Comparison of ENCODE assay signal across 7 cellular contexts in genomic region chr17:68259586-68259985, GRCh38. TPM values are rescaled to one million over a fixed set of nuclear protein-coding genes. Genes with fewer than 3 reads are reported as not detected.
A peak's percentile ranks its signal among the peaks of the same experiment; 100 is the strongest.
DNase-seq lines count a peak whose midpoint lies in the region; ATAC-seq, FAIRE-seq and TF ChIP-seq lines count a peak whose summit lies in the region.
"Not testable (repeated sequence)": the region's sequence is repeated elsewhere in the genome, so short reads cannot be mapped to it uniquely, and the experiment has no call there.

No MANE protein-coding gene starts in this region.

- not testable (repeated sequence) for TF ChIP-seq CTCF in Panc1 (IDR thresholded peaks at IDR 0.05); chondrocyte (IDR thresholded peaks at IDR 0.05); keratinocyte (optimal IDR thresholded peaks at IDR 0.05 in 1 of 3, IDR thresholded peaks at IDR 0.05 in 1 of 3, conservative IDR thresholded peaks at IDR 0.05 in 1 of 3; ENCODE audit: extremely low read depth in 1 of 3, insufficient read depth in 2 of 3, low read length in 3 of 3); gastrocnemius medialis (IDR thresholded peaks at IDR 0.05 in 4 of 5, conservative IDR thresholded peaks at IDR 0.05 in 1 of 5)

- BruUV-seq in Panc1 (replicated peaks; lab: Mats Ljungman, UMichigan): not testable (repeated sequence)

- not testable (repeated sequence) for H3K9me3 ChIP-seq in Panc1 (ENCODE audit: control insufficient read depth, insufficient read depth, low read depth, low read length); keratinocyte (ENCODE audit: control insufficient read depth, low read depth, low read length); gastrocnemius medialis

- POLR2A ChIA-PET in Panc1 (lab: Charles Lee): not testable (repeated sequence)

- not testable (repeated sequence) for H3K36me3 ChIP-seq in Panc1 (ENCODE audit: control insufficient read depth, insufficient read depth, low read length); keratinocyte (ENCODE audit: control insufficient read depth in 2 of 2, extremely low read depth in 1 of 2, insufficient read depth in 2 of 2, low read length in 2 of 2)
- H3K36me3 ChIP-seq in gastrocnemius medialis: peaks cover 0 to 21% of the 10 kb centered on the region in 2 donors

- CTCF ChIA-PET in Panc1 (lab: Charles Lee): not testable (repeated sequence)
- CTCF ChIA-PET in activated CD8-positive, alpha-beta memory T cell treated with anti-CD3 and anti-CD28 coated beads, Interleukin-2, amount 10 ng/mL, durations not matched to agents 7 days and 5 days (lab: Charles Lee): interaction anchor here (0.9 to 2.2 kb wide), 10 partner anchors 12 to 206 kb away, joined by 3 to 9 read pairs (median 4); partner anchors contain the start of gene AMZ2

- H3K27ac ChIP-seq in Panc1 (ENCODE audit: low read length) (0 out of 2 replicates have a peak overlapping the region, but pooled peaks have one; percentile 17), gastrocnemius medialis (peak overlapping the region; percentile 50 to 89 (median 74))
- not testable (repeated sequence) for H3K27ac ChIP-seq in keratinocyte (ENCODE audit: control insufficient read depth, insufficient read depth, low read length)

- not testable (repeated sequence) for ATAC-seq in Panc1; activated CD8-positive, alpha-beta memory T cell treated with anti-CD3 and anti-CD28 coated beads, Interleukin-2, amount 10 ng/mL, durations not matched to agents 7 days and 5 days
- ATAC-seq in gastrocnemius medialis: peak; percentile 22 to 39

- H3K4me1 Mint-ChIP-seq in activated CD8-positive, alpha-beta memory T cell treated with anti-CD3 and anti-CD28 coated beads, Interleukin-2, amount 10 ng/mL, durations not matched to agents 7 days and 5 days: peaks cover 78% of the 10 kb centered on the region
- H3K4me1 Mint-ChIP-seq in chondrocyte (ENCODE audit: low read depth): peaks cover 27% of the 10 kb centered on the region

- intact Hi-C loops in Panc1 (cut with micrococcal nuclease; ENCODE audit: unreplicated experiment); gastrocnemius medialis (cut with DNase I; ENCODE audit: low total_unique reads): not testable (repeated sequence)

- H4K20me1 ChIP-seq in keratinocyte (ENCODE audit: control insufficient read depth, extremely low read depth, insufficient read depth, low read length): not testable (repeated sequence)

- peak overlapping the region; percentile 90 for H3K27ac Mint-ChIP-seq in activated CD8-positive, alpha-beta memory T cell treated with anti-CD3 and anti-CD28 coated beads, Interleukin-2, amount 10 ng/mL, durations not matched to agents 7 days and 5 days
- peak overlapping the region; percentile 49 for H3K27ac Mint-ChIP-seq in chondrocyte (ENCODE audit: unreplicated experiment)

- peak overlapping the region; percentile 46 for H3K4me3 ChIP-seq in Jurkat, Clone E6-1 (ENCODE audit: low read length)
- H3K4me3 ChIP-seq in Panc1 (ENCODE audit: low read depth in 2 of 2, low read length in 2 of 2) (peak overlapping the region in 1 of 2 experiments; percentile 9; a peak in 2 of 4 replicates), keratinocyte (ENCODE audit: control insufficient read depth in 2 of 3, extremely low read depth in 1 of 3, insufficient read depth in 2 of 3, low read depth in 1 of 3, low read length in 3 of 3) (peak overlapping the region in 1 of 3 experiments; percentile 33), gastrocnemius medialis (peak overlapping the region in 2 of 4 donors; percentile 20 to 31)

- H3K9me3 Mint-ChIP-seq in activated CD8-positive, alpha-beta memory T cell treated with anti-CD3 and anti-CD28 coated beads, Interleukin-2, amount 10 ng/mL, durations not matched to agents 7 days and 5 days (ENCODE audit: low read depth); chondrocyte (ENCODE audit: low read depth): not testable (repeated sequence)

- in situ Hi-C loops in Panc1 (cut with HindIII; ENCODE audit: low pct_unique_long_range_greater_than_20kb, low sequenced_read_pairs): not testable (repeated sequence)
- in situ Hi-C loops in gastrocnemius medialis (cut with MboI; ENCODE audit: low sequenced_read_pairs in 4 of 4): loop anchor here in 1 of 4 donors (25.0 kb wide), 1 partner anchor 503 kb away; no protein-coding TSS in a partner anchor

- not testable (repeated sequence) for H3K27me3 Mint-ChIP-seq in activated CD8-positive, alpha-beta memory T cell treated with anti-CD3 and anti-CD28 coated beads, Interleukin-2, amount 10 ng/mL, durations not matched to agents 7 days and 5 days; chondrocyte (ENCODE audit: low read depth)

- TF ChIP-seq POLR2A in gastrocnemius medialis (IDR thresholded peaks at IDR 0.05): not testable (repeated sequence)

- H3K27me3 ChIP-seq in Panc1 (ENCODE audit: control insufficient read depth, insufficient read depth, low read length); keratinocyte (ENCODE audit: control insufficient read depth, extremely low read depth, insufficient read depth, low read length); gastrocnemius medialis: not testable (repeated sequence)

- H3K36me3 Mint-ChIP-seq in activated CD8-positive, alpha-beta memory T cell treated with anti-CD3 and anti-CD28 coated beads, Interleukin-2, amount 10 ng/mL, durations not matched to agents 7 days and 5 days: peaks cover 37% of the 10 kb centered on the region
- H3K36me3 Mint-ChIP-seq in chondrocyte (ENCODE audit: low read depth): peaks cover 13% of the 10 kb centered on the region

- H3K9me1 ChIP-seq in keratinocyte (ENCODE audit: control insufficient read depth, extremely low read depth, insufficient read depth, low read length): not testable (repeated sequence)

- peak overlapping the region; percentile 60 for H3K4me2 ChIP-seq in keratinocyte (ENCODE audit: control insufficient read depth, extremely low read depth, insufficient read depth, low read depth, low read length)

- H3K9ac ChIP-seq in keratinocyte (ENCODE audit: control insufficient read depth, extremely low read depth, insufficient read depth, low read length): not testable (repeated sequence)

- dilution Hi-C loops in keratinocyte (cut with MboI; ENCODE audit: extremely low pct_ligation_motif_present, low sequenced_read_pairs): not testable (repeated sequence)

- H3K4me1 ChIP-seq in Panc1 (ENCODE audit: control insufficient read depth, insufficient read depth, low read length); keratinocyte (ENCODE audit: control insufficient read depth, extremely low read depth, insufficient read depth, low read length): not testable (repeated sequence)
- peaks cover 5 to 11% of the 10 kb centered on the region in 2 donors for H3K4me1 ChIP-seq in gastrocnemius medialis

- H3K79me2 ChIP-seq in keratinocyte (ENCODE audit: control insufficient read depth, insufficient read depth, low read length): not testable (repeated sequence)

- peak overlapping the region; percentile 64 for H3K4me3 Mint-ChIP-seq in activated CD8-positive, alpha-beta memory T cell treated with anti-CD3 and anti-CD28 coated beads, Interleukin-2, amount 10 ng/mL, durations not matched to agents 7 days and 5 days
- peak overlapping the region; percentile 61 for H3K4me3 Mint-ChIP-seq in chondrocyte (ENCODE audit: unreplicated experiment)

- not testable (repeated sequence) for H2AFZ ChIP-seq in keratinocyte (ENCODE audit: control insufficient read depth, low read length)

- DNase-seq in ELR (ENCODE audit: low read depth): peak; percentile 27
- not testable (repeated sequence) for DNase-seq in Jurkat, Clone E6-1 (ENCODE audit: low read depth, low spot score); Panc1 (ENCODE audit: low read depth, low spot score); activated CD8-positive, alpha-beta memory T cell treated with anti-CD3 and anti-CD28 coated beads, Interleukin-2, amount 10 ng/mL, durations not matched to agents 7 days and 5 days; chondrocyte (ENCODE audit: low spot score); keratinocyte (ENCODE audit: low read depth, low spot score); gastrocnemius medialis

- not testable (repeated sequence) for FAIRE-seq in keratinocyte (lab: Jason Lieb, UNC)

RNA-seq across cellular contexts. Expression of gene AMZ2, which starts 11.7 kb away (rescaled TPM):
- 104 TPM for polyA plus RNA-seq in Jurkat, Clone E6-1 (2012; ENCODE audit: insufficient read depth, insufficient read length)
- 59.6 TPM for total RNA-seq in Panc1 (2021; ENCODE audit: unreplicated experiment)
- 40.2 TPM for polyA plus RNA-seq in Panc1 (2012; ENCODE audit: insufficient read length)
- total RNA-seq in activated CD8-positive, alpha-beta memory T cell treated with anti-CD3 and anti-CD28 coated beads, Interleukin-2, amount 10 ng/mL, durations not matched to agents 7 days and 5 days: 100 to 1,000 TPM; 106 to 107 TPM
- 66.5 to 80.4 TPM (median 78.2 TPM) in 3 replicates for total RNA-seq in chondrocyte
- 80.8 to 123 TPM (median 89.6 TPM) in 3 replicates for polyA plus RNA-seq in keratinocyte
- 79.7 TPM for polyA plus RNA-seq in keratinocyte (2011; ENCODE audit: low read depth)
- polyA plus RNA-seq in keratinocyte (2011; cell fraction: cytosol; rRNA removed): 96.7 and 162 TPM in 2 replicates
- 53.4 and 62.0 TPM in 2 replicates for polyA plus RNA-seq in keratinocyte (2011; cell fraction: nucleus; rRNA removed)
- polyA plus RNA-seq in keratinocyte (2012; ENCODE audit: low replicate concordance): 74.7 and 84.3 TPM in 2 replicates
- polyA minus RNA-seq in keratinocyte: 34.4 to 61.8 TPM (median 48.0 TPM) in 3 replicates
- polyA minus RNA-seq in keratinocyte (2011; cell fraction: cytosol; rRNA and poly(A)+ RNA removed): 38.8 TPM
- 8.9 and 14.4 TPM in 2 replicates for polyA minus RNA-seq in keratinocyte (2011; cell fraction: nucleus; rRNA and poly(A)+ RNA removed)
- total RNA-seq in gastrocnemius medialis: 10 to 100 TPM; 47.6 to 86.9 (median 61.8) TPM

RNA-seq across cellular contexts. Expression of gene SLC16A6, which starts 31.3 kb away (rescaled TPM):
- not detected for polyA plus RNA-seq in Jurkat, Clone E6-1 (2012; ENCODE audit: insufficient read depth, insufficient read length)
- total RNA-seq in Panc1 (2021; ENCODE audit: unreplicated experiment) (0.26 TPM), chondrocyte (0.15 to 0.44 TPM (median 0.31 TPM) in 3 replicates), gastrocnemius medialis (1 to 10 TPM in 3 of 4 donors, under 1 TPM in 1; 0.66 to 7.1 (median 3.8) TPM)
- not detected for polyA plus RNA-seq in Panc1 (2012; ENCODE audit: insufficient read length)
- total RNA-seq in activated CD8-positive, alpha-beta memory T cell treated with anti-CD3 and anti-CD28 coated beads, Interleukin-2, amount 10 ng/mL, durations not matched to agents 7 days and 5 days: 10 to 100 TPM in 1 of 2 experiments, 1 to 10 TPM in 1; 6.0 to 10.7 TPM
- 0.03 to 0.42 TPM (median 0.14 TPM) in 3 replicates for polyA plus RNA-seq in keratinocyte
- 0.12 TPM for polyA plus RNA-seq in keratinocyte (2011; ENCODE audit: low read depth)
- 0.16 and 0.26 TPM in 2 replicates for polyA plus RNA-seq in keratinocyte (2011; cell fraction: cytosol; rRNA removed)
- 0.19 and 0.24 TPM in 2 replicates for polyA plus RNA-seq in keratinocyte (2011; cell fraction: nucleus; rRNA removed)
- polyA plus RNA-seq in keratinocyte (2012; ENCODE audit: low replicate concordance): 0.27 TPM in 1 of 2 replicates, not detected in the other
- 0.76 TPM in 1 of 3 replicates, not detected in the others for polyA minus RNA-seq in keratinocyte
- polyA minus RNA-seq in keratinocyte (2011; cell fraction: cytosol; rRNA and poly(A)+ RNA removed): 2.1 TPM
- 0.32 and 0.93 TPM in 2 replicates for polyA minus RNA-seq in keratinocyte (2011; cell fraction: nucleus; rRNA and poly(A)+ RNA removed)

RNA-seq across cellular contexts. Expression of gene ARSG, which starts 31.7 kb away (rescaled TPM):
- 4.5 TPM for polyA plus RNA-seq in Jurkat, Clone E6-1 (2012; ENCODE audit: insufficient read depth, insufficient read length)
- total RNA-seq in Panc1 (2021; ENCODE audit: unreplicated experiment) (2.3 TPM), chondrocyte (5.8 to 9.1 TPM (median 7.4 TPM) in 3 replicates), gastrocnemius medialis (1 to 10 TPM; 3.3 to 6.1 (median 5.4) TPM)
- 1.4 TPM for polyA plus RNA-seq in Panc1 (2012; ENCODE audit: insufficient read length)
- 10 to 100 TPM; 12.5 to 24.6 TPM for total RNA-seq in activated CD8-positive, alpha-beta memory T cell treated with anti-CD3 and anti-CD28 coated beads, Interleukin-2, amount 10 ng/mL, durations not matched to agents 7 days and 5 days
- polyA plus RNA-seq in keratinocyte: 0.41 to 0.51 TPM (median 0.45 TPM) in 3 replicates
- polyA plus RNA-seq in keratinocyte (2011; ENCODE audit: low read depth): 0.34 TPM
- 0.38 and 0.81 TPM in 2 replicates for polyA plus RNA-seq in keratinocyte (2011; cell fraction: cytosol; rRNA removed)
- 0.61 and 1.5 TPM in 2 replicates for polyA plus RNA-seq in keratinocyte (2011; cell fraction: nucleus; rRNA removed)
- 0.73 and 0.86 TPM in 2 replicates for polyA plus RNA-seq in keratinocyte (2012; ENCODE audit: low replicate concordance)
- 1.8 to 2.2 TPM in 2 of 3 replicates, not detected in the other for polyA minus RNA-seq in keratinocyte
- polyA minus RNA-seq in keratinocyte (2011; cell fraction: cytosol; rRNA and poly(A)+ RNA removed): 1.9 TPM
- 0.39 and 1.2 TPM in 2 replicates for polyA minus RNA-seq in keratinocyte (2011; cell fraction: nucleus; rRNA and poly(A)+ RNA removed)
